9 cellular contexts compared by ENCODE assay signal in the genomic region with DNA sequence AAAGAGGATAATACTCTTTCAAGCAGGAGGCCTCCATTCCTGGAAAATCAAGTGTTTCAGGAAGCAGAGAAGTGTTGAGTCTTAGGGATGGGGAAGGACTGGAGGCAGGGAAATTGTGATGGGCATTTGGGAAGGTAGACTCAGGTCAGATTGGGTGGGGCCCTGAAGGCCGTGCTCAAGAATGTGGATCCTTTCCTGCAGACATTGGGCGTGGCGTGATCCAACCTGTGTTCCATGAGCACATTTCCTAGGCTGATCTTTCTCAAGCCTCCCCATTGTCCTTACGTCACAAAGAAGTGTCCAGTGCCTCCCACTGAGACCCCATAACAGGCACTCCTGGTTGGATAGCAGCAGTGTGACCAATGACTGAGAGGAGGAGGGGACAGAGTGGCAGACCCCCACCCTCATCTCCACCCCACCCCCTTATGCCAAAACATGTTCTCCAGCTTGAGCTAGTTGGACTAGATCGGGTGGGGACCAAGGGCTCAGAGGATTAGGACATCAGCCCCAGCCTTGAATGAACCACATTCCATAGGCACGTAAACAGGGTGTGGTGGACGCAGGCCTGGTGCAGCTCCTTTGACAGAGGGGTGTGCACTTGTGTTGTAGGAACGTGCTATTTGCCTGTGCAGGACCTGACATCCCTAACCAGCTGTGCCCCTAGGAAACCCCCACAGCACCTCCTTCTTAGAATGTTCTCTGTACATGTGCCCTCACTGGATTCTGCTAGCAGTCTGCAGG.
"Had no signal": no experiment of that assay in that cellular context is flagged by ENCODE, and none has a peak within 500 bp of the region (broad histone marks: within the 10 kb centered on the region; RNA-seq: fewer than 3 reads in every experiment).

No MANE protein-coding gene starts in this region.

- H3K4me3 Mint-ChIP-seq: activated B cell treated with CpG ODN at 0.5 μM for 24 hours; activated CD4-positive, alpha-beta T cell treated with anti-CD3 and anti-CD28 coated beads, Interleukin-2, amount 10 ng/mL, durations not matched to agents 24 days and 14 days; effector memory CD8-positive, alpha-beta T cell; T-helper 17 cell had no signal

- H3K36me3 ChIP-seq: heart left ventricle, left ventricle myocardium inferior, stomach had no signal

- H3K27ac Mint-ChIP-seq: activated B cell treated with CpG ODN at 0.5 μM for 24 hours; activated CD4-positive, alpha-beta T cell treated with anti-CD3 and anti-CD28 coated beads, Interleukin-2, amount 10 ng/mL, durations not matched to agents 24 days and 14 days; effector memory CD8-positive, alpha-beta T cell; T-helper 17 cell had no signal

- H3K27me3 ChIP-seq: stomach had no signal

- H3K27me3 Mint-ChIP-seq: activated B cell treated with CpG ODN at 0.5 μM for 24 hours had no signal

- DNase-seq: activated B cell treated with CpG ODN at 0.5 μM for 24 hours; activated CD4-positive, alpha-beta T cell treated with anti-CD3 and anti-CD28 coated beads, Interleukin-2, amount 10 ng/mL, durations not matched to agents 24 days and 14 days; activated naive CD4-positive, alpha-beta T cell treated with anti-CD3 and anti-CD28 coated beads, Interleukin-2, amount 50 U/mL, for 16 hours; effector memory CD8-positive, alpha-beta T cell; heart left ventricle; left ventricle myocardium inferior; stimulated activated CD4-positive, alpha-beta T cell treated with anti-CD3 and anti-CD28 coated beads, Interleukin-4, amount 100 ng/mL, for 1 hour; stomach; T-helper 17 cell had no signal

- H3K4me3 ChIP-seq: heart left ventricle, left ventricle myocardium inferior, stomach had no signal

- H3K27ac ChIP-seq: heart left ventricle, left ventricle myocardium inferior, stomach had no signal

- H3K9me3 Mint-ChIP-seq: activated B cell treated with CpG ODN at 0.5 μM for 24 hours; activated CD4-positive, alpha-beta T cell treated with anti-CD3 and anti-CD28 coated beads, Interleukin-2, amount 10 ng/mL, durations not matched to agents 24 days and 14 days; effector memory CD8-positive, alpha-beta T cell had no signal

- ATAC-seq: effector memory CD8-positive, alpha-beta T cell; T-helper 17 cell had no signal

- H3K9me3 ChIP-seq: heart left ventricle, left ventricle myocardium inferior, stomach had no signal
